Comparison of ENCODE assay signal across 9 cellular contexts in the genomic region with DNA sequence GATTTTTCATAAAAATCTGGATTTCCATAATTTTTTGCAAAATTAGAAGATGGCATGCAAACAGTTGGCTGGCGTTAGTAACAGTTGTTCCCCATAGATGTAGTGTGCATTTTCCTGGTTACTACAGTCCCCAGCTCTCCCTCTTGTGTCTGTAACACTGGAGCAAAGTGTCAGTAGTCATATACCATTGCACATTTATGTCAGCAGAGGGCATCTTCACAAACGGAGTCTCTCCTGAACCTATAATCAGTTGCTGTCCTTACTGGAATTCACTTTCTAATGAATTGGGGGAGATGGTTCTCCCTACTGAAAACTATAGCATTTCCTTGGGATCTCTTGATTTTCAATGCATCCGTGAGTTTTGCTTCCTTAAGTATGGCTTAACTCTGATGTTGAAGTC. TPM values are rescaled to one million over a fixed set of nuclear protein-coding genes. Genes with fewer than 3 reads are reported as not detected.
DNase-seq lines count a peak whose midpoint lies in the region; ATAC-seq and TF ChIP-seq lines count a peak whose summit lies in the region.
"Had no signal": no experiment of that assay in that cellular context is flagged by ENCODE, and none has a peak within 500 bp of the region (broad histone marks: within the 10 kb centered on the region; RNA-seq: fewer than 3 reads in every experiment).

No MANE protein-coding gene starts in this region.

- peaks cover 7% of the 10 kb centered on the region for H3K4me1 Mint-ChIP-seq in T-helper 17 cell

- TF ChIP-seq EP300 in suprapubic skin (IDR thresholded peaks at IDR 0.05) = no peak

- ATAC-seq in HG02884 (IDR thresholded peaks at IDR 0.05; ENCODE audit: unreplicated experiment) (peak; percentile 82), T-helper 17 cell (peak; percentile 65), GM19452 (IDR thresholded peaks at IDR 0.05; ENCODE audit: unreplicated experiment) (no peak)

- no peaks in the 10 kb centered on the region for H3K27me3 ChIP-seq in suprapubic skin

- no peaks in the 10 kb centered on the region for H3K36me3 Mint-ChIP-seq in T-helper 17 cell (ENCODE audit: low read depth)
- H3K36me3 Mint-ChIP-seq: T-cell had no signal

- H3K9me3 ChIP-seq in T-helper 17 cell (ENCODE audit: control insufficient read depth, low read length, poor library complexity, severe bottlenecking) (no peaks in the 10 kb centered on the region), suprapubic skin (no peaks in the 10 kb centered on the region)

- H3K4me3 Mint-ChIP-seq in T-helper 17 cell = no peak overlapping the region
- H3K4me3 Mint-ChIP-seq: T-cell had no signal

- H3K36me3 ChIP-seq in suprapubic skin = no peaks in the 10 kb centered on the region

- 55% methylated on average over 3 of the region's 3 CpGs for WGBS in suprapubic skin

- H3K27ac Mint-ChIP-seq in T-helper 17 cell = no peak overlapping the region
- H3K27ac Mint-ChIP-seq: T-cell had no signal

- H3K4me3 ChIP-seq in suprapubic skin = no peak overlapping the region

- no peaks in the 10 kb centered on the region for H3K4me1 ChIP-seq in suprapubic skin

- H3K27ac ChIP-seq in suprapubic skin = no peak overlapping the region

- DNase-seq in SIG-M5 treated with dmso at 0.1 percent for 504 hours (lab: John Stamatoyannopoulos, UW; ENCODE audit: unreplicated experiment) (peak; percentile 29), SIG-M5 (lab: John Stamatoyannopoulos, UW) (no peak), T-helper 17 cell (no peak), kidney glomerular epithelial cell (lab: John Stamatoyannopoulos, UW) (peak; percentile 27), NCI-H2227 treated with DMSO at 0.1 percent for 48 hours (lab: John Stamatoyannopoulos, UW) (no peak), suprapubic skin (ENCODE audit: low spot score in 2 of 2) (no peak)

- no peak for TF ChIP-seq POLR2A in suprapubic skin (IDR thresholded peaks at IDR 0.05)

- H3K27me3 Mint-ChIP-seq in T-helper 17 cell = no peaks in the 10 kb centered on the region
- H3K27me3 Mint-ChIP-seq: T-cell had no signal

- TF ChIP-seq CTCF in suprapubic skin (IDR thresholded peaks at IDR 0.05) = no peak

RNA-seq across cellular contexts. Expression of a gene that starts 44.7 kb away (rescaled TPM):
- 10 to 100 TPM; 19.3 to 25.3 TPM for total RNA-seq in T-helper 17 cell
- 10 to 100 TPM; 12.5 to 14.6 (median 13.6) TPM for total RNA-seq in suprapubic skin

Comparison
In these comparisons a context has a peak if more than half of its experiments do, and no peak if none do; other contexts are left out.
1. DNase-seq: peak in SIG-M5 treated with dmso at 0.1 percent for 504 hours (single experiment) and kidney glomerular epithelial cell (single experiment); none in SIG-M5 (single experiment), T-helper 17 cell (0 of 3), NCI-H2227 treated with DMSO at 0.1 percent for 48 hours (single experiment) and suprapubic skin (0 of 2).